Comparison of ENCODE assay signal across 13 cellular contexts in genomic region chr19:16625183-16625958, GRCh38. TPM values are rescaled to one million over a fixed set of nuclear protein-coding genes. Genes with fewer than 3 reads are reported as not detected.
DNase-seq lines count a peak whose midpoint lies in the region; ATAC-seq and TF ChIP-seq lines count a peak whose summit lies in the region.
"Had no signal": no experiment of that assay in that cellular context is flagged by ENCODE, and none has a peak within 500 bp of the region (broad histone marks: within the 10 kb centered on the region; RNA-seq: fewer than 3 reads in every experiment).

No MANE protein-coding gene starts in this region.

- H3K4me1 Mint-ChIP-seq in activated T-cell treated with anti-CD3 and anti-CD28 coated beads, Interleukin-2, amount 50 U/mL, for 24 hours (ENCODE audit: low read depth) = peaks cover 66% of the 10 kb centered on the region
- H3K4me1 Mint-ChIP-seq in osteocyte (ENCODE audit: unreplicated experiment) = peaks cover 39% of the 10 kb centered on the region

- WGBS in body of pancreas, 2 donors = 30 to 42% methylated on average over 16 of the region's 16 CpGs

- no peak overlapping the region for H3K4me3 Mint-ChIP-seq in activated T-cell treated with anti-CD3 and anti-CD28 coated beads, Interleukin-2, amount 50 U/mL, for 24 hours
- peak overlapping the region; percentile 5 for H3K4me3 Mint-ChIP-seq in osteocyte (ENCODE audit: unreplicated experiment)

- TF ChIP-seq CTCF in NB4 (IDR thresholded peaks at IDR 0.05; ENCODE audit: low read depth, low read length) = no peak
- TF ChIP-seq CTCF in osteocyte (IDR thresholded peaks at IDR 0.05) = no peak
- no peak for TF ChIP-seq CTCF in body of pancreas (IDR thresholded peaks at IDR 0.05)

- peaks cover 70% of the 10 kb centered on the region for H3K36me3 Mint-ChIP-seq in activated T-cell treated with anti-CD3 and anti-CD28 coated beads, Interleukin-2, amount 50 U/mL, for 24 hours (ENCODE audit: low read depth)
- H3K36me3 Mint-ChIP-seq in osteocyte (ENCODE audit: unreplicated experiment) = peaks cover 4% of the 10 kb centered on the region

- H3K36me3 ChIP-seq in endocrine pancreas (ENCODE audit: control insufficient read depth, insufficient read depth, low read length) (no peaks in the 10 kb centered on the region), body of pancreas (replicated peaks in 1 of 2; ENCODE audit: insufficient read depth in 1 of 2, low read depth in 2 of 2) (no peaks in the 10 kb centered on the region)
- H3K36me3 ChIP-seq: prostate gland had no signal

- H3K4me3 ChIP-seq in NB4 (ENCODE audit: low read depth, low read length) (peak overlapping the region; percentile 91), endocrine pancreas (ENCODE audit: control insufficient read depth, insufficient read depth, low read length) (peak overlapping the region; percentile 27), body of pancreas (no peak overlapping the region)
- H3K4me3 ChIP-seq: prostate gland had no signal

- H3K9ac ChIP-seq in endocrine pancreas (ENCODE audit: control insufficient read depth, insufficient read depth, low read length) = peak overlapping the region; percentile 35

- TF ChIP-seq POLR2A in NB4 (IDR thresholded peaks at IDR 0.05; ENCODE audit: extremely low read depth, insufficient read length) (no peak), body of pancreas (IDR thresholded peaks at IDR 0.05) (no peak)

- no peaks in the 10 kb centered on the region for H3K27me3 Mint-ChIP-seq in activated T-cell treated with anti-CD3 and anti-CD28 coated beads, Interleukin-2, amount 50 U/mL, for 24 hours
- H3K27me3 Mint-ChIP-seq in osteocyte (ENCODE audit: unreplicated experiment) = no peaks in the 10 kb centered on the region

- H3K27me3 ChIP-seq in endocrine pancreas (ENCODE audit: control insufficient read depth, insufficient read depth, low read length) (no peaks in the 10 kb centered on the region), body of pancreas (no peaks in the 10 kb centered on the region)
- H3K27me3 ChIP-seq: dorsolateral prefrontal cortex had no signal

- no peak for DNase-seq in activated T-cell treated with anti-CD3 and anti-CD28 coated beads, Interleukin-2, amount 50 U/mL, for 24 hours
- DNase-seq in activated T-cell treated with anti-CD3 and anti-CD28 coated beads, Interleukin-2, amount 50 U/mL, for 48 hours = no peak
- DNase-seq in NB4 (ENCODE audit: low read depth) (no peak), osteocyte (ENCODE audit: extremely low spot score, unreplicated experiment) (no peak), cortex of kidney (lab: John Stamatoyannopoulos, UW) (no peak), body of pancreas (no peak)
- DNase-seq: dorsolateral prefrontal cortex, left cardiac atrium, NCI-H2029 treated with DMSO at 0.1 percent for 48 hours had no signal

- ATAC-seq in GM19351 (IDR thresholded peaks at IDR 0.05; ENCODE audit: unreplicated experiment) (no peak), body of pancreas (no peak)
- ATAC-seq: left cardiac atrium had no signal

- H3K27ac ChIP-seq in body of pancreas = no peak overlapping the region
- H3K27ac ChIP-seq: dorsolateral prefrontal cortex, prostate gland had no signal

- H3K27ac Mint-ChIP-seq in activated T-cell treated with anti-CD3 and anti-CD28 coated beads, Interleukin-2, amount 50 U/mL, for 24 hours = peak overlapping the region; percentile 92
- no peak overlapping the region for H3K27ac Mint-ChIP-seq in osteocyte (ENCODE audit: unreplicated experiment)

- peaks cover 9% of the 10 kb centered on the region for H3K4me1 ChIP-seq in endocrine pancreas (ENCODE audit: control insufficient read depth, insufficient read depth, low read length)
- H3K4me1 ChIP-seq in body of pancreas = peaks cover 44% of the 10 kb centered on the region

- H3K9me3 ChIP-seq in endocrine pancreas (ENCODE audit: control insufficient read depth, low read length) (no peaks in the 10 kb centered on the region), body of pancreas (no peaks in the 10 kb centered on the region)
- H3K9me3 ChIP-seq: prostate gland had no signal

- H3K9me3 Mint-ChIP-seq in activated T-cell treated with anti-CD3 and anti-CD28 coated beads, Interleukin-2, amount 50 U/mL, for 24 hours = no peaks in the 10 kb centered on the region
- H3K9me3 Mint-ChIP-seq in osteocyte (ENCODE audit: unreplicated experiment) = no peaks in the 10 kb centered on the region
- H3K9me3 Mint-ChIP-seq: activated T-helper 2 cell treated with anti-CD3 and anti-CD28 coated beads, Interferon-gamma antibody, Interleukin-2, Interleukin-4, amounts not matched to agents 10 μg/mL and 5 μg/mL and 100 μg/mL, durations not matched to agents 14 hours and 24 hours and 36 hours had no signal

- intact Hi-C loops in body of pancreas (cut with DNase I) = loop anchor here (10.0 kb wide), 1 partner anchor 51 kb away; the partner anchor contains the start of gene SLC35E1

RNA-seq across cellular contexts. Expression of gene MED26, which starts 2.6 kb away (rescaled TPM):
- 9.5 and 15.4 TPM in 2 replicates for total RNA-seq in osteocyte
- 1 to 10 TPM; 4.9 to 8.2 TPM for total RNA-seq in body of pancreas

RNA-seq across cellular contexts. Expression of gene SMIM7, which starts 34.6 kb away (rescaled TPM):
- total RNA-seq in osteocyte (60.5 and 63.8 TPM in 2 replicates), body of pancreas (10 to 100 TPM; 40.5 to 96.2 TPM)

RNA-seq across cellular contexts. Expression of gene TMEM38A, which starts 35.6 kb away (rescaled TPM):
- total RNA-seq in osteocyte = 6.2 and 6.3 TPM in 2 replicates
- 1 to 10 TPM; 2.9 to 3.3 TPM for total RNA-seq in body of pancreas

RNA-seq across cellular contexts. Expression of gene SLC35E1, which starts 53.2 kb away (rescaled TPM):
- 49.8 and 55.5 TPM in 2 replicates for total RNA-seq in osteocyte
- total RNA-seq in body of pancreas = 10 to 100 TPM; 27.0 to 66.3 TPM

Comparison
In these comparisons a context has a peak if more than half of its experiments do, and no peak if none do; other contexts are left out.
1. H3K4me3 ChIP-seq: peak in NB4 (single experiment) and endocrine pancreas (single experiment); none in body of pancreas (0 of 2).